Comparison of ENCODE assay signal across 11 cellular contexts in the genomic region with DNA sequence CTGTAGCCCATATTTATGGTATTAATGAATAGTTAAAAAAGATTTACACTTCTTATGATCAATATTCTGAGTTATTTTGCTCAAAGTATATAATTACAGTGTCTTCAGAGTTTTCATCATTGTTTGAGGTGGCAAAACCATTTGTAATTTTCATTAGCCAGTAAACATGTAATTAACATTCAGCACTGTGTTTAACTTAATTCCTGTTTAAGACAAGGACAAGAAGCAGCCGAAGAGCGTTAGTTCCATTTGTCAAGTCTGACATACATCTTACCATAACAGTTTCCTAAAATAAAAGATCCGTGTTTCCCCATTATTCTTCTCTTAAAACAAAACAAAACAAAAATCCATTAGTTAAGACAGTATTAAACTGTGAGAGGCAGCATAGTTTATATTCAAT. TPM values are rescaled to one million over a fixed set of nuclear protein-coding genes. Genes with fewer than 3 reads are reported as not detected.
DNase-seq lines count a peak whose midpoint lies in the region; ATAC-seq and TF ChIP-seq lines count a peak whose summit lies in the region.
"Had no signal": no experiment of that assay in that cellular context is flagged by ENCODE, and none has a peak within 500 bp of the region (broad histone marks: within the 10 kb centered on the region; RNA-seq: fewer than 3 reads in every experiment).

No MANE protein-coding gene starts in this region.

- intact Hi-C loops in MCF 10A (cut with micrococcal nuclease): loop anchor here (5.0 to 10.0 kb wide), 7 partner anchors 53 to 1653 kb away; no protein-coding TSS in a partner anchor

- ATAC-seq in stimulated activated naive B cell treated with anti-CD40 and anti-IgM and Interleukin-4, amounts not matched to agents 10 μg/mL and 1 μg/mL and 100 μg/mL, for 72 hours (replicated peaks): no peak
- no peak for ATAC-seq in HG02870 (IDR thresholded peaks at IDR 0.05; ENCODE audit: unreplicated experiment)

- POLR2A ChIA-PET in MCF 10A (lab: Yijun Ruan, JAX): no interaction called here

- H3K27me3 Mint-ChIP-seq in HFFc6 (ENCODE audit: insufficient read depth) (peaks cover 4% of the 10 kb centered on the region), MCF 10A (ENCODE audit: insufficient read depth, unreplicated experiment) (no peaks in the 10 kb centered on the region)
- peaks cover 72 to 98% of the 10 kb centered on the region in 2 donors for H3K27me3 Mint-ChIP-seq in stimulated activated naive B cell treated with anti-CD40 and anti-IgM and Interleukin-4, amounts not matched to agents 10 μg/mL and 1 μg/mL and 100 μg/mL, for 72 hours

- H3K4me3 Mint-ChIP-seq in HFFc6 (peak overlapping the region; percentile 98), MCF 10A (ENCODE audit: unreplicated experiment) (peak overlapping the region; percentile 93)
- no peak overlapping the region for H3K4me3 Mint-ChIP-seq in stimulated activated naive B cell treated with anti-CD40 and anti-IgM and Interleukin-4, amounts not matched to agents 10 μg/mL and 1 μg/mL and 100 μg/mL, for 72 hours
- H3K4me3 Mint-ChIP-seq: activated naive CD8-positive, alpha-beta T cell treated with anti-CD3 and anti-CD28 coated beads, Interleukin-2, amount 10 ng/mL, durations not matched to agents 7 days and 5 days had no signal

- TF ChIP-seq CTCF in HFFc6 (IDR thresholded peaks at IDR 0.05): no peak
- no peak for TF ChIP-seq CTCF in MCF 10A (IDR thresholded peaks at IDR 0.05; ENCODE audit: unreplicated experiment)

- H3K36me3 Mint-ChIP-seq in HFFc6 (ENCODE audit: low read depth): peaks cover 20% of the 10 kb centered on the region
- H3K36me3 Mint-ChIP-seq in MCF 10A (ENCODE audit: insufficient read depth, unreplicated experiment): no peaks in the 10 kb centered on the region
- H3K36me3 Mint-ChIP-seq in stimulated activated naive B cell treated with anti-CD40 and anti-IgM and Interleukin-4, amounts not matched to agents 10 μg/mL and 1 μg/mL and 100 μg/mL, for 72 hours: peaks cover 0 to 2% of the 10 kb centered on the region in 2 donors
- H3K36me3 Mint-ChIP-seq: activated naive CD8-positive, alpha-beta T cell treated with anti-CD3 and anti-CD28 coated beads, Interleukin-2, amount 10 ng/mL, durations not matched to agents 7 days and 5 days had no signal

- H3K27ac Mint-ChIP-seq in HFFc6: peak overlapping the region; percentile 84
- peak overlapping the region; percentile 83 for H3K27ac Mint-ChIP-seq in MCF 10A (ENCODE audit: low read depth, unreplicated experiment)
- H3K27ac Mint-ChIP-seq in stimulated activated naive B cell treated with anti-CD40 and anti-IgM and Interleukin-4, amounts not matched to agents 10 μg/mL and 1 μg/mL and 100 μg/mL, for 72 hours: peak overlapping the region; percentile 61
- H3K27ac Mint-ChIP-seq: activated naive CD8-positive, alpha-beta T cell treated with anti-CD3 and anti-CD28 coated beads, Interleukin-2, amount 10 ng/mL, durations not matched to agents 7 days and 5 days had no signal

- H3K4me1 Mint-ChIP-seq in HFFc6 (ENCODE audit: low read depth) (peaks cover 58% of the 10 kb centered on the region), MCF 10A (ENCODE audit: insufficient read depth, unreplicated experiment) (peaks cover 25% of the 10 kb centered on the region)
- H3K4me1 Mint-ChIP-seq in stimulated activated naive B cell treated with anti-CD40 and anti-IgM and Interleukin-4, amounts not matched to agents 10 μg/mL and 1 μg/mL and 100 μg/mL, for 72 hours: peaks cover 7% of the 10 kb centered on the region in 2 donors

- H3K9me3 Mint-ChIP-seq in HFFc6 (no peaks in the 10 kb centered on the region), MCF 10A (ENCODE audit: unreplicated experiment) (no peaks in the 10 kb centered on the region)
- H3K9me3 Mint-ChIP-seq in stimulated activated naive B cell treated with anti-CD40 and anti-IgM and Interleukin-4, amounts not matched to agents 10 μg/mL and 1 μg/mL and 100 μg/mL, for 72 hours: no peaks in the 10 kb centered on the region

- DNase-seq in HFFc6 (no peak), MCF 10A (ENCODE audit: unreplicated experiment) (no peak), left kidney (ENCODE audit: low read depth, low spot score) (peak; percentile 33), DMS153 (lab: John Stamatoyannopoulos, UW) (no peak), UCSD-AML1 (lab: John Stamatoyannopoulos, UW; ENCODE audit: unreplicated experiment) (no peak)
- no peak for DNase-seq in stimulated activated naive B cell treated with anti-CD40 and anti-IgM and Interleukin-4, amounts not matched to agents 10 μg/mL and 1 μg/mL and 100 μg/mL, for 72 hours
- DNase-seq in activated CD8-positive, alpha-beta memory T cell treated with anti-CD3 and anti-CD28 coated beads, Interleukin-2, amount 50 U/mL, for 4 hours: no peak
- DNase-seq: activated naive CD8-positive, alpha-beta T cell treated with anti-CD3 and anti-CD28 coated beads, Interleukin-2, amount 10 ng/mL, durations not matched to agents 7 days and 5 days; NCI-H1092 treated with DMSO at 0.1 percent for 48 hours; posterior cingulate gyrus had no signal

- BruUV-seq in MCF 10A (replicated peaks; lab: Mats Ljungman, UMichigan): no TSS peak

- CTCF ChIA-PET in MCF 10A (lab: Yijun Ruan, JAX): no interaction called here

RNA-seq across cellular contexts. Expression of gene NR2F2, which starts 5.6 kb away (rescaled TPM):
- total RNA-seq in HFFc6 (2021; fragmentation: NEBNext Ultra II Directional; extraction: Animal tissue kit (Norgen Biotek cat#: 25700)): 100 to 1,000 TPM; 120 to 168 (median 142) TPM
- total RNA-seq in MCF 10A (2022): 9.6 and 10.9 TPM in 2 replicates
- total RNA-seq: activated naive CD8-positive, alpha-beta T cell treated with anti-CD3 and anti-CD28 coated beads, Interleukin-2, amount 10 ng/mL, durations not matched to agents 7 days and 5 days had no signal

Comparison
In these comparisons a context has a peak if more than half of its experiments do, and no peak if none do; other contexts are left out.
1. H3K4me3 Mint-ChIP-seq: peak in HFFc6 (single experiment) and MCF 10A (single experiment); none in stimulated activated naive B cell treated with anti-CD40 and anti-IgM and Interleukin-4, amounts not matched to agents 10 μg/mL and 1 μg/mL and 100 μg/mL, for 72 hours (0 of 2).
2. RNA of gene NR2F2, which starts 5.6 kb away (total RNA-seq): 120 to 168 TPM in HFFc6; 9.6 to 10.9 TPM in MCF 10A; every median in the first group is over 10 times any median in the second.
3. Peak in every context shown above with its lines, with median percentiles within 50 percentile points of each other: H3K27ac Mint-ChIP-seq.